1 cellular context compared by ENCODE assay signal in the genomic region with DNA sequence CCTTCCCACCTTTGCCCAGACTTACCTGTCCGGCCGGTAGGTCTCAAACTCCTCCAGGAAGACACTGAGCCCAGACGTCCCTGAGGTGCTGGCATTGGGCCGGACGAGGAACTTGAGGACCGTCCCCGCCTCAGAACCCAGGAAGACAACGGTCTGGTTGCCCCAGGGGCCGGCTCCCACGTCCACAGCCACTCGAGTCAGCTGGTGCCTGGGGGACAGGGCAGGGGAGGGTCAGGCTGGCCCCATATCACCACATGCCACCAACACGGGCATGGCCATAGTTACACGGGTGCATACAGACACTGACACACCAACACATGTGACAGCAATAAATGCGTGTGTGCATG.
TF ChIP-seq lines count a peak whose summit lies in the region.

No MANE protein-coding gene starts in this region.

TF ChIP-seq in SK-N-SH treated with all-trans-retinoic acid at 6 μM for 48 hours, 23 proteins besides CTCF, POLR2A, EP300 and RAD21 (continued from another document):
- TF ChIP-seq, protein P1, sequence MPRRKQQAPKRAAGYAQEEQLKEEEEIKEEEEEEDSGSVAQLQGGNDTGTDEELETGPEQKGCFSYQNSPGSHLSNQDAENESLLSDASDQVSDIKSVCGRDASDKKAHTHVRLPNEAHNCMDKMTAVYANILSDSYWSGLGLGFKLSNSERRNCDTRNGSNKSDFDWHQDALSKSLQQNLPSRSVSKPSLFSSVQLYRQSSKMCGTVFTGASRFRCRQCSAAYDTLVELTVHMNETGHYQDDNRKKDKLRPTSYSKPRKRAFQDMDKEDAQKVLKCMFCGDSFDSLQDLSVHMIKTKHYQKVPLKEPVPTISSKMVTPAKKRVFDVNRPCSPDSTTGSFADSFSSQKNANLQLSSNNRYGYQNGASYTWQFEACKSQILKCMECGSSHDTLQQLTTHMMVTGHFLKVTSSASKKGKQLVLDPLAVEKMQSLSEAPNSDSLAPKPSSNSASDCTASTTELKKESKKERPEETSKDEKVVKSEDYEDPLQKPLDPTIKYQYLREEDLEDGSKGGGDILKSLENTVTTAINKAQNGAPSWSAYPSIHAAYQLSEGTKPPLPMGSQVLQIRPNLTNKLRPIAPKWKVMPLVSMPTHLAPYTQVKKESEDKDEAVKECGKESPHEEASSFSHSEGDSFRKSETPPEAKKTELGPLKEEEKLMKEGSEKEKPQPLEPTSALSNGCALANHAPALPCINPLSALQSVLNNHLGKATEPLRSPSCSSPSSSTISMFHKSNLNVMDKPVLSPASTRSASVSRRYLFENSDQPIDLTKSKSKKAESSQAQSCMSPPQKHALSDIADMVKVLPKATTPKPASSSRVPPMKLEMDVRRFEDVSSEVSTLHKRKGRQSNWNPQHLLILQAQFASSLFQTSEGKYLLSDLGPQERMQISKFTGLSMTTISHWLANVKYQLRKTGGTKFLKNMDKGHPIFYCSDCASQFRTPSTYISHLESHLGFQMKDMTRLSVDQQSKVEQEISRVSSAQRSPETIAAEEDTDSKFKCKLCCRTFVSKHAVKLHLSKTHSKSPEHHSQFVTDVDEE (CRISPR knock-in tag; IDR thresholded peaks at IDR 0.05), result no peak
- TF ChIP-seq, protein P2, sequence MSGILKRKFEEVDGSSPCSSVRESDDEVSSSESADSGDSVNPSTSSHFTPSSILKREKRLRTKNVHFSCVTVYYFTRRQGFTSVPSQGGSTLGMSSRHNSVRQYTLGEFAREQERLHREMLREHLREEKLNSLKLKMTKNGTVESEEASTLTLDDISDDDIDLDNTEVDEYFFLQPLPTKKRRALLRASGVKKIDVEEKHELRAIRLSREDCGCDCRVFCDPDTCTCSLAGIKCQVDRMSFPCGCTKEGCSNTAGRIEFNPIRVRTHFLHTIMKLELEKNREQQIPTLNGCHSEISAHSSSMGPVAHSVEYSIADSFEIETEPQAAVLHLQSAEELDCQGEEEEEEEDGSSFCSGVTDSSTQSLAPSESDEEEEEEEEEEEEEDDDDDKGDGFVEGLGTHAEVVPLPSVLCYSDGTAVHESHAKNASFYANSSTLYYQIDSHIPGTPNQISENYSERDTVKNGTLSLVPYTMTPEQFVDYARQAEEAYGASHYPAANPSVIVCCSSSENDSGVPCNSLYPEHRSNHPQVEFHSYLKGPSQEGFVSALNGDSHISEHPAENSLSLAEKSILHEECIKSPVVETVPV (CRISPR knock-in tag; IDR thresholded peaks at IDR 0.05), result no peak
- TF ChIP-seq ZFP3 (CRISPR knock-in tag; IDR thresholded peaks at IDR 0.05), result no peak
- no peak for TF ChIP-seq ISL1 (CRISPR knock-in tag; IDR thresholded peaks at IDR 0.05)
- no peak for TF ChIP-seq PPARA (CRISPR knock-in tag; IDR thresholded peaks at IDR 0.05; ENCODE audit: borderline replicate concordance)
TF ChIP-seq in SK-N-SH treated with all-trans-retinoic acid at 6 μM for 48 hours: peak in this region for 0.
